16 cellular contexts compared by ENCODE assay signal in genomic region chr4:159398236-159398638, GRCh38.
DNase-seq lines count a peak whose midpoint lies in the region; ATAC-seq and TF ChIP-seq lines count a peak whose summit lies in the region.
"Had no signal": no experiment of that assay in that cellular context is flagged by ENCODE, and none has a peak within 500 bp of the region (broad histone marks: within the 10 kb centered on the region; RNA-seq: fewer than 3 reads in every experiment).

No MANE protein-coding gene starts in this region.

- H3K27me3 ChIP-seq in osteoblast (ENCODE audit: insufficient read depth, low read length) = no peaks in the 10 kb centered on the region
- H3K27me3 ChIP-seq: BLaER1, dorsolateral prefrontal cortex had no signal

- H4K20me1 ChIP-seq in osteoblast (ENCODE audit: insufficient read depth, low read length) = no peaks in the 10 kb centered on the region
- H4K20me1 ChIP-seq: BLaER1 had no signal

- ATAC-seq in HG03175 (IDR thresholded peaks at IDR 0.05; ENCODE audit: unreplicated experiment) = no peak
- ATAC-seq: activated CD8-positive, alpha-beta T cell treated with anti-CD3 and anti-CD28 coated beads, Interleukin-2, amount 10 ng/mL, durations not matched to agents 7 days and 5 days had no signal

- no peaks in the 10 kb centered on the region for H3K9me3 ChIP-seq in osteoblast (ENCODE audit: low read depth, low read length)

- peak overlapping the region; percentile 20 for H3K27ac ChIP-seq in osteoblast (ENCODE audit: low read depth, low read length)
- H3K27ac ChIP-seq: BLaER1, SK-N-MC had no signal

- H3K4me3 ChIP-seq in fibroblast of mammary gland (ENCODE audit: control insufficient read depth, low read depth, low read length) = no peak overlapping the region
- no peak overlapping the region for H3K4me3 ChIP-seq in osteoblast (ENCODE audit: insufficient read depth, low read length)
- H3K4me3 ChIP-seq: BLaER1, dorsolateral prefrontal cortex, SK-N-MC had no signal

- peak; percentile 98 for DNase-seq in EH (ENCODE audit: low read depth)
- peak; percentile 4 for DNase-seq in RPMI8226
- DNase-seq in fibroblast of mammary gland (ENCODE audit: low read depth) = peak; percentile 83
- no peak for DNase-seq in osteoblast (ENCODE audit: insufficient read length, low spot score, missing footprints)
- DNase-seq in NCI-H146 (lab: John Stamatoyannopoulos, UW) = no peak
- DNase-seq in cortex of kidney (lab: John Stamatoyannopoulos, UW) = no peak
- no peak for DNase-seq in activated CD4-positive, alpha-beta T cell treated with anti-CD3 and anti-CD28 coated beads for 1 hour
- DNase-seq: activated CD8-positive, alpha-beta T cell treated with anti-CD3 and anti-CD28 coated beads, Interleukin-2, amount 10 ng/mL, durations not matched to agents 7 days and 5 days; amygdala; DMS79 treated with DMSO at 0.1 percent for 48 hours; dorsolateral prefrontal cortex; NCI-H1417 treated with DMSO at 0.1 percent for 48 hours; stimulated activated naive CD4-positive, alpha-beta T cell had no signal

- no peaks in the 10 kb centered on the region for H3K79me2 ChIP-seq in osteoblast (ENCODE audit: insufficient read depth, low read length)

- H3K36me3 ChIP-seq in osteoblast (ENCODE audit: insufficient read depth, low read length) = no peaks in the 10 kb centered on the region
- H3K36me3 ChIP-seq: BLaER1 had no signal

- peaks cover 19% of the 10 kb centered on the region for H3K4me1 ChIP-seq in osteoblast (ENCODE audit: insufficient read depth, low read length)

- peak overlapping the region; percentile 77 for H2AFZ ChIP-seq in osteoblast (ENCODE audit: low read length)

- H3K4me2 ChIP-seq in osteoblast (ENCODE audit: insufficient read depth, low read length) = peak overlapping the region; percentile 34
- H3K4me2 ChIP-seq: BLaER1 had no signal

- peak; percentile 11 for TF ChIP-seq CTCF in fibroblast of mammary gland (conservative IDR thresholded peaks at IDR 0.05; ENCODE audit: control insufficient read depth, insufficient read depth, low read depth, low read length)
- TF ChIP-seq CTCF in osteoblast (IDR thresholded peaks at IDR 0.05; ENCODE audit: extremely low read depth, low read depth, low read length) = peak; percentile 17

Comparison
In these comparisons a context has a peak if more than half of its experiments do, and no peak if none do; other contexts are left out.
1. DNase-seq: peak in EH (single experiment), RPMI8226 (single experiment) and fibroblast of mammary gland (single experiment); none in osteoblast (single experiment), NCI-H146 (single experiment), cortex of kidney (single experiment) and activated CD4-positive, alpha-beta T cell treated with anti-CD3 and anti-CD28 coated beads for 1 hour (single experiment).